ENCODE assay signal across 1 cellular context in genomic region chr1:160261878-160262794, GRCh38.
TF ChIP-seq lines count a peak whose summit lies in the region.

DCAF8 (minus strand) TSS chr1:160262549; CDS start chr1:160244008, 18,541 bp downstream.

TF ChIP-seq in HepG2, 621 proteins besides CTCF, POLR2A, EP300 and RAD21 (continued from another document and continues in another):
- TF ChIP-seq ZBTB4 (CRISPR knock-in tag; IDR thresholded peaks at IDR 0.05; ENCODE audit: borderline replicate concordance): peak; percentile 71; the same call in 1 of the 2 replicates
- TF ChIP-seq YEATS4 (CRISPR knock-in tag; IDR thresholded peaks at IDR 0.05; ENCODE audit: borderline replicate concordance): peak; percentile 79
- peak; percentile 39; the same call in 1 of the 2 replicates for TF ChIP-seq ZNF670 (CRISPR knock-in tag; IDR thresholded peaks at IDR 0.05; ENCODE audit: borderline replicate concordance)
- TF ChIP-seq, protein P1, sequence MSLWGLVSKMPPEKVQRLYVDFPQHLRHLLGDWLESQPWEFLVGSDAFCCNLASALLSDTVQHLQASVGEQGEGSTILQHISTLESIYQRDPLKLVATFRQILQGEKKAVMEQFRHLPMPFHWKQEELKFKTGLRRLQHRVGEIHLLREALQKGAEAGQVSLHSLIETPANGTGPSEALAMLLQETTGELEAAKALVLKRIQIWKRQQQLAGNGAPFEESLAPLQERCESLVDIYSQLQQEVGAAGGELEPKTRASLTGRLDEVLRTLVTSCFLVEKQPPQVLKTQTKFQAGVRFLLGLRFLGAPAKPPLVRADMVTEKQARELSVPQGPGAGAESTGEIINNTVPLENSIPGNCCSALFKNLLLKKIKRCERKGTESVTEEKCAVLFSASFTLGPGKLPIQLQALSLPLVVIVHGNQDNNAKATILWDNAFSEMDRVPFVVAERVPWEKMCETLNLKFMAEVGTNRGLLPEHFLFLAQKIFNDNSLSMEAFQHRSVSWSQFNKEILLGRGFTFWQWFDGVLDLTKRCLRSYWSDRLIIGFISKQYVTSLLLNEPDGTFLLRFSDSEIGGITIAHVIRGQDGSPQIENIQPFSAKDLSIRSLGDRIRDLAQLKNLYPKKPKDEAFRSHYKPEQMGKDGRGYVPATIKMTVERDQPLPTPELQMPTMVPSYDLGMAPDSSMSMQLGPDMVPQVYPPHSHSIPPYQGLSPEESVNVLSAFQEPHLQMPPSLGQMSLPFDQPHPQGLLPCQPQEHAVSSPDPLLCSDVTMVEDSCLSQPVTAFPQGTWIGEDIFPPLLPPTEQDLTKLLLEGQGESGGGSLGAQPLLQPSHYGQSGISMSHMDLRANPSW (CRISPR knock-in tag; IDR thresholded peaks at IDR 0.05; ENCODE audit: borderline replicate concordance): 0 out of 2 replicates have a peak, but pooled peaks have one; percentile 36
- TF ChIP-seq, protein P2, sequence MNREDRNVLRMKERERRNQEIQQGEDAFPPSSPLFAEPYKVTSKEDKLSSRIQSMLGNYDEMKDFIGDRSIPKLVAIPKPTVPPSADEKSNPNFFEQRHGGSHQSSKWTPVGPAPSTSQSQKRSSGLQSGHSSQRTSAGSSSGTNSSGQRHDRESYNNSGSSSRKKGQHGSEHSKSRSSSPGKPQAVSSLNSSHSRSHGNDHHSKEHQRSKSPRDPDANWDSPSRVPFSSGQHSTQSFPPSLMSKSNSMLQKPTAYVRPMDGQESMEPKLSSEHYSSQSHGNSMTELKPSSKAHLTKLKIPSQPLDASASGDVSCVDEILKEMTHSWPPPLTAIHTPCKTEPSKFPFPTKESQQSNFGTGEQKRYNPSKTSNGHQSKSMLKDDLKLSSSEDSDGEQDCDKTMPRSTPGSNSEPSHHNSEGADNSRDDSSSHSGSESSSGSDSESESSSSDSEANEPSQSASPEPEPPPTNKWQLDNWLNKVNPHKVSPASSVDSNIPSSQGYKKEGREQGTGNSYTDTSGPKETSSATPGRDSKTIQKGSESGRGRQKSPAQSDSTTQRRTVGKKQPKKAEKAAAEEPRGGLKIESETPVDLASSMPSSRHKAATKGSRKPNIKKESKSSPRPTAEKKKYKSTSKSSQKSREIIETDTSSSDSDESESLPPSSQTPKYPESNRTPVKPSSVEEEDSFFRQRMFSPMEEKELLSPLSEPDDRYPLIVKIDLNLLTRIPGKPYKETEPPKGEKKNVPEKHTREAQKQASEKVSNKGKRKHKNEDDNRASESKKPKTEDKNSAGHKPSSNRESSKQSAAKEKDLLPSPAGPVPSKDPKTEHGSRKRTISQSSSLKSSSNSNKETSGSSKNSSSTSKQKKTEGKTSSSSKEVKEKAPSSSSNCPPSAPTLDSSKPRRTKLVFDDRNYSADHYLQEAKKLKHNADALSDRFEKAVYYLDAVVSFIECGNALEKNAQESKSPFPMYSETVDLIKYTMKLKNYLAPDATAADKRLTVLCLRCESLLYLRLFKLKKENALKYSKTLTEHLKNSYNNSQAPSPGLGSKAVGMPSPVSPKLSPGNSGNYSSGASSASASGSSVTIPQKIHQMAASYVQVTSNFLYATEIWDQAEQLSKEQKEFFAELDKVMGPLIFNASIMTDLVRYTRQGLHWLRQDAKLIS (CRISPR knock-in tag; IDR thresholded peaks at IDR 0.05): no peak; the same call in 1 of the 2 replicates
- peak; percentile 81 for TF ChIP-seq CHD2 (IDR thresholded peaks at IDR 0.05; ENCODE audit: low read depth, low read length)
- TF ChIP-seq ZNF350 (CRISPR knock-in tag; IDR thresholded peaks at IDR 0.05; ENCODE audit: borderline replicate concordance, low read depth): peak; percentile 94; the same call in 1 of the 2 replicates
- TF ChIP-seq TARDBP (CRISPR knock-in tag; IDR thresholded peaks at IDR 0.05): no peak; the same call in 1 of the 2 replicates
- peak; percentile 76; the same call in 1 of the 2 replicates for TF ChIP-seq ZNF451 (CRISPR knock-in tag; IDR thresholded peaks at IDR 0.05)
- TF ChIP-seq, protein P3, sequence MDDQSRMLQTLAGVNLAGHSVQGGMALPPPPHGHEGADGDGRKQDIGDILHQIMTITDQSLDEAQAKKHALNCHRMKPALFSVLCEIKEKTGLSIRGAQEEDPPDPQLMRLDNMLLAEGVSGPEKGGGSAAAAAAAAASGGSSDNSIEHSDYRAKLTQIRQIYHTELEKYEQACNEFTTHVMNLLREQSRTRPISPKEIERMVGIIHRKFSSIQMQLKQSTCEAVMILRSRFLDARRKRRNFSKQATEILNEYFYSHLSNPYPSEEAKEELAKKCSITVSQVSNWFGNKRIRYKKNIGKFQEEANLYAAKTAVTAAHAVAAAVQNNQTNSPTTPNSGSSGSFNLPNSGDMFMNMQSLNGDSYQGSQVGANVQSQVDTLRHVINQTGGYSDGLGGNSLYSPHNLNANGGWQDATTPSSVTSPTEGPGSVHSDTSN (CRISPR knock-in tag; IDR thresholded peaks at IDR 0.05; ENCODE audit: borderline replicate concordance): no peak
- TF ChIP-seq ZBTB33 (CRISPR knock-in tag; IDR thresholded peaks at IDR 0.05): 0 out of 2 replicates have a peak, but pooled peaks have one; percentile 12
- TF ChIP-seq RCOR2 (CRISPR knock-in tag; IDR thresholded peaks at IDR 0.05): no peak
- TF ChIP-seq ZNF10 (CRISPR knock-in tag; IDR thresholded peaks at IDR 0.05; ENCODE audit: borderline replicate concordance, low read depth): no peak
- no peak for TF ChIP-seq ZNF496 (CRISPR knock-in tag; IDR thresholded peaks at IDR 0.05; ENCODE audit: insufficient replicate concordance)
- TF ChIP-seq TCF7L2 (IDR thresholded peaks at IDR 0.05; ENCODE audit: low read depth, low read length): no peak
- no peak for TF ChIP-seq FOXM1 (CRISPR knock-in tag; IDR thresholded peaks at IDR 0.05)
- TF ChIP-seq ZNF570 (CRISPR knock-in tag; IDR thresholded peaks at IDR 0.05; ENCODE audit: borderline replicate concordance): no peak
- TF ChIP-seq ZNF251 (CRISPR knock-in tag; IDR thresholded peaks at IDR 0.05): no peak; the same call in 1 of the 2 replicates
- no peak; the same call in 1 of the 2 replicates for TF ChIP-seq HMG20B (CRISPR knock-in tag; conservative IDR thresholded peaks at IDR 0.05)
- peak; percentile 78 for TF ChIP-seq IKZF5 (CRISPR knock-in tag; IDR thresholded peaks at IDR 0.05)
- peak; percentile 65 for TF ChIP-seq ZNF331 (CRISPR knock-in tag; IDR thresholded peaks at IDR 0.05)
- no peak for TF ChIP-seq ZNF101 (CRISPR knock-in tag; IDR thresholded peaks at IDR 0.05; ENCODE audit: borderline replicate concordance, low read depth)
- TF ChIP-seq SRY (CRISPR knock-in tag; IDR thresholded peaks at IDR 0.05): no peak
- no peak; the same call in 1 of the 2 replicates for TF ChIP-seq SP2 (CRISPR knock-in tag; IDR thresholded peaks at IDR 0.05)
- peak; percentile 97 for TF ChIP-seq YY1 (IDR thresholded peaks at IDR 0.05; ENCODE audit: insufficient read depth, insufficient replicate concordance, low read depth, low read length)
- no peak; the same call in 1 of the 2 replicates for TF ChIP-seq ZNF280D (CRISPR knock-in tag; IDR thresholded peaks at IDR 0.05)
- TF ChIP-seq, protein P4, sequence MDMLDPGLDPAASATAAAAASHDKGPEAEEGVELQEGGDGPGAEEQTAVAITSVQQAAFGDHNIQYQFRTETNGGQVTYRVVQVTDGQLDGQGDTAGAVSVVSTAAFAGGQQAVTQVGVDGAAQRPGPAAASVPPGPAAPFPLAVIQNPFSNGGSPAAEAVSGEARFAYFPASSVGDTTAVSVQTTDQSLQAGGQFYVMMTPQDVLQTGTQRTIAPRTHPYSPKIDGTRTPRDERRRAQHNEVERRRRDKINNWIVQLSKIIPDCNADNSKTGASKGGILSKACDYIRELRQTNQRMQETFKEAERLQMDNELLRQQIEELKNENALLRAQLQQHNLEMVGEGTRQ (IDR thresholded peaks at IDR 0.05; ENCODE audit: low read depth, low read length): no peak
- TF ChIP-seq, protein P4 (CRISPR knock-in tag; IDR thresholded peaks at IDR 0.05; ENCODE audit: borderline replicate concordance): no peak
- TF ChIP-seq ATF1 (CRISPR knock-in tag; IDR thresholded peaks at IDR 0.05): no peak
- no peak for TF ChIP-seq ZNF326 (CRISPR knock-in tag; IDR thresholded peaks at IDR 0.05; ENCODE audit: borderline replicate concordance)
- no peak; the same call in 1 of the 2 replicates for TF ChIP-seq ZNF780A (CRISPR knock-in tag; IDR thresholded peaks at IDR 0.05)
- no peak for TF ChIP-seq RFX1 (IDR thresholded peaks at IDR 0.05)
- peak; percentile 62; the same call in 1 of the 2 replicates for TF ChIP-seq MLX (CRISPR knock-in tag; IDR thresholded peaks at IDR 0.05)
- no peak for TF ChIP-seq FOXK2 (IDR thresholded peaks at IDR 0.05)
- TF ChIP-seq CENPX (CRISPR knock-in tag; IDR thresholded peaks at IDR 0.05): no peak
- TF ChIP-seq NCOA2 (CRISPR knock-in tag; IDR thresholded peaks at IDR 0.05): 0 out of 2 replicates have a peak, but pooled peaks have one; percentile 19
- TF ChIP-seq, protein P5, sequence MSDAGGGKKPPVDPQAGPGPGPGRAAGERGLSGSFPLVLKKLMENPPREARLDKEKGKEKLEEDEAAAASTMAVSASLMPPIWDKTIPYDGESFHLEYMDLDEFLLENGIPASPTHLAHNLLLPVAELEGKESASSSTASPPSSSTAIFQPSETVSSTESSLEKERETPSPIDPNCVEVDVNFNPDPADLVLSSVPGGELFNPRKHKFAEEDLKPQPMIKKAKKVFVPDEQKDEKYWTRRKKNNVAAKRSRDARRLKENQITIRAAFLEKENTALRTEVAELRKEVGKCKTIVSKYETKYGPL (CRISPR knock-in tag; IDR thresholded peaks at IDR 0.05): no peak
- no peak for TF ChIP-seq KLF12 (CRISPR knock-in tag; IDR thresholded peaks at IDR 0.05; ENCODE audit: borderline replicate concordance)
